ENCODE assay signal across 8 cellular contexts in the genomic region with DNA sequence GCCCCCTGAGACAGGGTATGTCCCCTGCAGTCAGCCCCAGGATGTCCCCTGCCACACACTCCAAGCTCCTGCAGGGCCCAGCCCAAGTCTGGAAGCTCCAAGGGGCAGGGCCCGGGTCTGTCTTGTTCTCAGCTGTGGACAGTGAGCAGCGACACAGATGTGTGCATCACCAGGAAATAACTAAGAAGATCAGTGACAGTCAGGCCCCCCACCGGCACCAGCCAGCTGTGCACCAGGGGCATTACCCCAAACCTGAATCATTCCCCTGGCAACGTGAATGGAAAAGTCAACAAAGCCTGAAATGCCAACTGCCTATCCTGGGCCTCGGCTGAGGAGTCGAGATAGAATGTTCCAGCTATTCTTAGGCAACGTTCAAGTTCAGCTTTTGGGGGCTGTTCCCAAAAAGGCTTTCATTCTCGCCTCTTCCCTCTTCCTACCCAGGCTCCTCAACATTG.
DNase-seq lines count a peak whose midpoint lies in the region; ATAC-seq and TF ChIP-seq lines count a peak whose summit lies in the region.

No MANE protein-coding gene starts in this region.

- H3K36me3 ChIP-seq in ascending aorta (no peaks in the 10 kb centered on the region), liver (ENCODE audit: control insufficient read depth in 4 of 4, insufficient read depth in 3 of 4, low read depth in 1 of 4, low read length in 3 of 4) (no peaks in the 10 kb centered on the region)

- no peak overlapping the region for H3K9ac ChIP-seq in liver (ENCODE audit: low read depth in 1 of 2, low read length in 2 of 2)

- DNase-seq in AG10803 (ENCODE audit: low read depth) (peak; percentile 58), HL-60 (ENCODE audit: low read depth in 1 of 2, low spot score in 1 of 2) (peak in 1 of 2 experiments; percentile 42), ascending aorta (ENCODE audit: low spot score in 2 of 2) (peak; percentile 36 to 93), GM10266 (ENCODE audit: extremely low spot score) (no peak), kidney glomerular epithelial cell (lab: John Stamatoyannopoulos, UW) (no peak)
- no peak for DNase-seq in stimulated activated CD4-positive, alpha-beta T cell treated with anti-CD3 and anti-CD28 coated beads, Interleukin-12 subunit alpha, Interleukin-12 subunit beta, amount 100 ng/mL, for 4 hours

- peak in 1 of 2 donors; percentile 62 for TF ChIP-seq RAD21 in liver (IDR thresholded peaks at IDR 0.05)

- ATAC-seq in GM19328 (IDR thresholded peaks at IDR 0.05; ENCODE audit: unreplicated experiment) = no peak

- no peaks in the 10 kb centered on the region for H3K27me3 ChIP-seq in HL-60 (ENCODE audit: insufficient read depth, poor library complexity, severe bottlenecking)
- H3K27me3 ChIP-seq in ascending aorta = no peaks in the 10 kb centered on the region
- H3K27me3 ChIP-seq in liver (ENCODE audit: control insufficient read depth in 4 of 4, insufficient read depth in 4 of 4, low read length in 3 of 4) = no peaks in the 10 kb centered on the region

- H3K4me1 ChIP-seq in ascending aorta (peaks cover 27 to 69% of the 10 kb centered on the region in 2 donors), liver (ENCODE audit: control insufficient read depth in 4 of 4, insufficient read depth in 4 of 4, low read length in 3 of 4) (peaks cover 0 to 13% (median 3%) of the 10 kb centered on the region in 4 donors)

- WGBS in liver = 30% methylated on average over 8 of the region's 8 CpGs

- intact Hi-C loops in ascending aorta (cut with DNase I) = loop anchor here (1.0 to 5.0 kb wide), 6 partner anchors 40 to 324 kb away; a partner anchor contains a TSS

- 0 out of 2 replicates have a peak, but pooled peaks have one; percentile 3 for TF ChIP-seq CTCF in AG10803 (conservative IDR thresholded peaks at IDR 0.05; ENCODE audit: low read length)
- TF ChIP-seq CTCF in HL-60 (IDR thresholded peaks at IDR 0.05; ENCODE audit: insufficient read depth, low read length) = no peak
- TF ChIP-seq CTCF in ascending aorta (IDR thresholded peaks at IDR 0.05) = peak; percentile 26 to 38 (median 31)
- no peak for TF ChIP-seq CTCF in liver (IDR thresholded peaks at IDR 0.05; ENCODE audit: low read depth, low read length, missing input control)
- TF ChIP-seq CTCF in GM10266 (IDR thresholded peaks at IDR 0.05; ENCODE audit: control insufficient read depth, insufficient read depth, low read depth, missing control alignments) = no peak

- H3K27ac ChIP-seq in HL-60 (replicated peaks) (peak overlapping the region; percentile 83), ascending aorta (peak overlapping the region; percentile 90 to 97), liver (ENCODE audit: low read depth in 1 of 2, low read length in 2 of 2) (peak overlapping the region in 1 of 2 donors; percentile 44)

- no peaks in the 10 kb centered on the region for H3K9me3 ChIP-seq in ascending aorta
- H3K9me3 ChIP-seq in liver (ENCODE audit: control insufficient read depth in 4 of 4, low read length in 3 of 4) = no peaks in the 10 kb centered on the region

- no peak overlapping the region for H3K4me3 ChIP-seq in AG10803 (ENCODE audit: low read length)
- no peak overlapping the region for H3K4me3 ChIP-seq in HL-60 (replicated peaks; ENCODE audit: insufficient read depth, low read length)
- peak overlapping the region in 1 of 2 donors; percentile 39 for H3K4me3 ChIP-seq in ascending aorta
- H3K4me3 ChIP-seq in liver (ENCODE audit: low read depth in 1 of 3, low read length in 3 of 3) = no peak overlapping the region

TF ChIP-seq in liver, 16 proteins besides CTCF, POLR2A, EP300 and RAD21:
- peak in 1 of 2 donors; percentile 31 for TF ChIP-seq JUND (IDR thresholded peaks at IDR 0.05)
- TF ChIP-seq FOXA1 (IDR thresholded peaks at IDR 0.05) = peak; percentile 93
- peak; percentile 80 to 86 for TF ChIP-seq EGR1 (IDR thresholded peaks at IDR 0.05; ENCODE audit: low read depth in 2 of 2)
- TF ChIP-seq HNF4A (conservative IDR thresholded peaks at IDR 0.05) = peak; percentile 36
- TF ChIP-seq FOXA2 (IDR thresholded peaks at IDR 0.05) = peak; percentile 91
- TF ChIP-seq, protein P1, sequence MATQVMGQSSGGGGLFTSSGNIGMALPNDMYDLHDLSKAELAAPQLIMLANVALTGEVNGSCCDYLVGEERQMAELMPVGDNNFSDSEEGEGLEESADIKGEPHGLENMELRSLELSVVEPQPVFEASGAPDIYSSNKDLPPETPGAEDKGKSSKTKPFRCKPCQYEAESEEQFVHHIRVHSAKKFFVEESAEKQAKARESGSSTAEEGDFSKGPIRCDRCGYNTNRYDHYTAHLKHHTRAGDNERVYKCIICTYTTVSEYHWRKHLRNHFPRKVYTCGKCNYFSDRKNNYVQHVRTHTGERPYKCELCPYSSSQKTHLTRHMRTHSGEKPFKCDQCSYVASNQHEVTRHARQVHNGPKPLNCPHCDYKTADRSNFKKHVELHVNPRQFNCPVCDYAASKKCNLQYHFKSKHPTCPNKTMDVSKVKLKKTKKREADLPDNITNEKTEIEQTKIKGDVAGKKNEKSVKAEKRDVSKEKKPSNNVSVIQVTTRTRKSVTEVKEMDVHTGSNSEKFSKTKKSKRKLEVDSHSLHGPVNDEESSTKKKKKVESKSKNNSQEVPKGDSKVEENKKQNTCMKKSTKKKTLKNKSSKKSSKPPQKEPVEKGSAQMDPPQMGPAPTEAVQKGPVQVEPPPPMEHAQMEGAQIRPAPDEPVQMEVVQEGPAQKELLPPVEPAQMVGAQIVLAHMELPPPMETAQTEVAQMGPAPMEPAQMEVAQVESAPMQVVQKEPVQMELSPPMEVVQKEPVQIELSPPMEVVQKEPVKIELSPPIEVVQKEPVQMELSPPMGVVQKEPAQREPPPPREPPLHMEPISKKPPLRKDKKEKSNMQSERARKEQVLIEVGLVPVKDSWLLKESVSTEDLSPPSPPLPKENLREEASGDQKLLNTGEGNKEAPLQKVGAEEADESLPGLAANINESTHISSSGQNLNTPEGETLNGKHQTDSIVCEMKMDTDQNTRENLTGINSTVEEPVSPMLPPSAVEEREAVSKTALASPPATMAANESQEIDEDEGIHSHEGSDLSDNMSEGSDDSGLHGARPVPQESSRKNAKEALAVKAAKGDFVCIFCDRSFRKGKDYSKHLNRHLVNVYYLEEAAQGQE (IDR thresholded peaks at IDR 0.05) = peak; percentile 37
- no peak for TF ChIP-seq HNF4G (IDR thresholded peaks at IDR 0.05)
- peak; percentile 62 to 68 for TF ChIP-seq RXRA (IDR thresholded peaks at IDR 0.05)
- TF ChIP-seq, protein P2, sequence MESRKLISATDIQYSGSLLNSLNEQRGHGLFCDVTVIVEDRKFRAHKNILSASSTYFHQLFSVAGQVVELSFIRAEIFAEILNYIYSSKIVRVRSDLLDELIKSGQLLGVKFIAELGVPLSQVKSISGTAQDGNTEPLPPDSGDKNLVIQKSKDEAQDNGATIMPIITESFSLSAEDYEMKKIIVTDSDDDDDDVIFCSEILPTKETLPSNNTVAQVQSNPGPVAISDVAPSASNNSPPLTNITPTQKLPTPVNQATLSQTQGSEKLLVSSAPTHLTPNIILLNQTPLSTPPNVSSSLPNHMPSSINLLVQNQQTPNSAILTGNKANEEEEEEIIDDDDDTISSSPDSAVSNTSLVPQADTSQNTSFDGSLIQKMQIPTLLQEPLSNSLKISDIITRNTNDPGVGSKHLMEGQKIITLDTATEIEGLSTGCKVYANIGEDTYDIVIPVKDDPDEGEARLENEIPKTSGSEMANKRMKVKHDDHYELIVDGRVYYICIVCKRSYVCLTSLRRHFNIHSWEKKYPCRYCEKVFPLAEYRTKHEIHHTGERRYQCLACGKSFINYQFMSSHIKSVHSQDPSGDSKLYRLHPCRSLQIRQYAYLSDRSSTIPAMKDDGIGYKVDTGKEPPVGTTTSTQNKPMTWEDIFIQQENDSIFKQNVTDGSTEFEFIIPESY (IDR thresholded peaks at IDR 0.05) = peak; percentile 16
- TF ChIP-seq, protein P3, sequence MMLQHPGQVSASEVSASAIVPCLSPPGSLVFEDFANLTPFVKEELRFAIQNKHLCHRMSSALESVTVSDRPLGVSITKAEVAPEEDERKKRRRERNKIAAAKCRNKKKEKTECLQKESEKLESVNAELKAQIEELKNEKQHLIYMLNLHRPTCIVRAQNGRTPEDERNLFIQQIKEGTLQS (IDR thresholded peaks at IDR 0.05) = no peak
- TF ChIP-seq, protein P4, sequence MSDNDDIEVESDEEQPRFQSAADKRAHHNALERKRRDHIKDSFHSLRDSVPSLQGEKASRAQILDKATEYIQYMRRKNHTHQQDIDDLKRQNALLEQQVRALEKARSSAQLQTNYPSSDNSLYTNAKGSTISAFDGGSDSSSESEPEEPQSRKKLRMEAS (IDR thresholded peaks at IDR 0.05) = peak; percentile 34
- peak; percentile 82 for TF ChIP-seq SP1 (IDR thresholded peaks at IDR 0.05)
- no peak for TF ChIP-seq NR2F2 (IDR thresholded peaks at IDR 0.05)

Comparison
In these comparisons a context has a peak if more than half of its experiments do, and no peak if none do; other contexts are left out.
1. DNase-seq: peak in AG10803 (single experiment) and ascending aorta (2 of 2); none in GM10266 (single experiment), stimulated activated CD4-positive, alpha-beta T cell treated with anti-CD3 and anti-CD28 coated beads, Interleukin-12 subunit alpha, Interleukin-12 subunit beta, amount 100 ng/mL, for 4 hours (single experiment) and kidney glomerular epithelial cell (single experiment).
2. CTCF ChIP-seq: peak in AG10803 (single experiment) and ascending aorta (3 of 3); none in HL-60 (single experiment), liver (single experiment) and GM10266 (single experiment).